Comparison of ENCODE assay signal across 8 cellular contexts in genomic region chr6:143060354-143060805, GRCh38. TPM values are rescaled to one million over a fixed set of nuclear protein-coding genes. Genes with fewer than 3 reads are reported as not detected.
DNase-seq lines count a peak whose midpoint lies in the region; ATAC-seq, FAIRE-seq and TF ChIP-seq lines count a peak whose summit lies in the region.

No MANE protein-coding gene starts in this region.

- H3K27ac Mint-ChIP-seq in nephron progenitor cell, result peak overlapping the region; percentile 86
- peak overlapping the region; percentile 95 for H3K27ac Mint-ChIP-seq in stimulated activated naive CD8-positive, alpha-beta T cell treated with anti-CD3 and anti-CD28 coated beads, Interleukin-15, Interleukin-2, amounts not matched to agents 100 ng/mL and 50 ng/mL, for 24 hours

- peak overlapping the region; percentile 92 for H3K4me3 Mint-ChIP-seq in nephron progenitor cell
- peak overlapping the region; percentile 92 for H3K4me3 Mint-ChIP-seq in stimulated activated naive CD8-positive, alpha-beta T cell treated with anti-CD3 and anti-CD28 coated beads, Interleukin-15, Interleukin-2, amounts not matched to agents 100 ng/mL and 50 ng/mL, for 24 hours

- TF ChIP-seq CTCF in fibroblast of the aortic adventitia (IDR thresholded peaks at IDR 0.05; ENCODE audit: insufficient read depth, low read length), result peak; percentile 8
- no peak for TF ChIP-seq CTCF in nephron progenitor cell (IDR thresholded peaks at IDR 0.05)

- ATAC-seq in GM19397 (IDR thresholded peaks at IDR 0.05; ENCODE audit: unreplicated experiment), result peak; percentile 72
- ATAC-seq in HG03558 (IDR thresholded peaks at IDR 0.05; ENCODE audit: extremely low read depth, unreplicated experiment), result peak; percentile 54

- H3K4me3 ChIP-seq in fibroblast of the aortic adventitia (ENCODE audit: low read depth, low read length), result peak overlapping the region; percentile 73

- H3K27me3 Mint-ChIP-seq in nephron progenitor cell (ENCODE audit: low read depth, poor library complexity), result no peaks in the 10 kb centered on the region
- H3K27me3 Mint-ChIP-seq in stimulated activated naive CD8-positive, alpha-beta T cell treated with anti-CD3 and anti-CD28 coated beads, Interleukin-15, Interleukin-2, amounts not matched to agents 100 ng/mL and 50 ng/mL, for 24 hours, result no peaks in the 10 kb centered on the region

- DNase-seq in COLO829 (ENCODE audit: low spot score), result peak; percentile 13
- DNase-seq in RCC 7860 (ENCODE audit: low spot score), result peak; percentile 68
- peak; percentile 67 for DNase-seq in activated T-helper 9 cell treated with anti-CD3 and anti-CD28 coated beads, Interleukin-2, amount 50 U/mL, for 16 hours (ENCODE audit: low read depth)
- peak; percentile 77 for DNase-seq in fibroblast of the aortic adventitia (ENCODE audit: low read depth)
- DNase-seq in nephron progenitor cell, result peak; percentile 84

- H3K9me3 Mint-ChIP-seq in nephron progenitor cell, result peaks cover 2% of the 10 kb centered on the region
- no peaks in the 10 kb centered on the region for H3K9me3 Mint-ChIP-seq in stimulated activated naive CD8-positive, alpha-beta T cell treated with anti-CD3 and anti-CD28 coated beads, Interleukin-15, Interleukin-2, amounts not matched to agents 100 ng/mL and 50 ng/mL, for 24 hours

- FAIRE-seq in RCC 7860 (lab: Jason Lieb, UNC), result no peak

- H3K36me3 Mint-ChIP-seq in nephron progenitor cell (ENCODE audit: low read depth), result peaks cover 9% of the 10 kb centered on the region
- no peaks in the 10 kb centered on the region for H3K36me3 Mint-ChIP-seq in stimulated activated naive CD8-positive, alpha-beta T cell treated with anti-CD3 and anti-CD28 coated beads, Interleukin-15, Interleukin-2, amounts not matched to agents 100 ng/mL and 50 ng/mL, for 24 hours (ENCODE audit: low read depth)

- H3K4me1 Mint-ChIP-seq in nephron progenitor cell, result peaks cover 48% of the 10 kb centered on the region
- H3K4me1 Mint-ChIP-seq in stimulated activated naive CD8-positive, alpha-beta T cell treated with anti-CD3 and anti-CD28 coated beads, Interleukin-15, Interleukin-2, amounts not matched to agents 100 ng/mL and 50 ng/mL, for 24 hours (ENCODE audit: low read depth), result peaks cover 28% of the 10 kb centered on the region

RNA-seq across cellular contexts. Expression of gene AIG1, which starts 0.3 kb away (rescaled TPM):
- 28.0 and 48.7 TPM in 2 replicates for total RNA-seq in fibroblast of the aortic adventitia (ENCODE audit: low replicate concordance)

Comparison
In these comparisons a context has a peak if more than half of its experiments do, and no peak if none do; other contexts are left out.
1. Peak in every context shown above with its lines: DNase-seq, ATAC-seq and H3K4me3 ChIP-seq.
2. DNase-seq: peak in every context shown above with its lines; median percentile 84 in nephron progenitor cell; 77 in fibroblast of the aortic adventitia; 68 in RCC 7860; 67 in activated T-helper 9 cell treated with anti-CD3 and anti-CD28 coated beads, Interleukin-2, amount 50 U/mL, for 16 hours; 13 in COLO829.